1 cellular context compared by ENCODE assay signal in genomic region chr3:183883291-183884096, GRCh38.
TF ChIP-seq lines count a peak whose summit lies in the region.

No MANE protein-coding gene starts in this region.

TF ChIP-seq in GM23338, 12 proteins besides CTCF, POLR2A, EP300 and RAD21 (continued from another document):
- TF ChIP-seq ZNF462 (CRISPR knock-in tag; IDR thresholded peaks at IDR 0.05) (no peak), NANOG (IDR thresholded peaks at IDR 0.05; ENCODE audit: borderline replicate concordance) (no peak), EZH2phosphoT487 (IDR thresholded peaks at IDR 0.05; ENCODE audit: unreplicated experiment) (no peak), ZNF331 (CRISPR knock-in tag; IDR thresholded peaks at IDR 0.05; ENCODE audit: low read depth) (no peak)
